In the genomic region with DNA sequence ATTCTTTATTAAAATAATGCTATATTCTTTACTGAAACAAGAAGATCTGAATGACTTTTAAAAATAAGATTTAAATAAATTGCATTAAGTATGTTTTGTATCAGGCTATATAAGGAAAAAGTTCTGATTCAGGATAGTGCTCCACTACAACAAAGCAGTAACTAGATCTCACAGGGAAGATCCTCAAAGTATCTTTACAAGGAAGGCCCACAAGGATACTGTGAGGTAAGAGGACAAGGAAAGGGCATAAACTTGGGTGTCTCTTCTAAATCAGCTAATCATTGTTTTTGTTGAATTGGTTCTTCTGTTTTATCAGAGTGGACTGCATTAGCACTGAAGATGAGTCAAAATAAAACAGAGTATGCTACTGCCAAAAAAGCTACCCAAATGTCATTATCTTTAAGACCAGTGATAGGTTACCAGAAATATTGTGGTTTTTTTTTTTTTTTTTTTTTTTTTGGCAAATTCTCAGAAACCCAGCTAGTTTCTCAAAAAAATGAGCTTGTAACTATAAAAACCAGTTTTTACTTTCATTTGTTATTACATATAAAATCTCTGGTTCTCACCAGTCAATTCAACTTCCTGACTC, we compare ENCODE assay signal across 18 cellular contexts.
DNase-seq lines count a peak whose midpoint lies in the region; ATAC-seq and TF ChIP-seq lines count a peak whose summit lies in the region.
"Had no signal": no experiment of that assay in that cellular context is flagged by ENCODE, and none has a peak within 500 bp of the region (broad histone marks: within the 10 kb centered on the region; RNA-seq: fewer than 3 reads in every experiment).

No MANE protein-coding gene starts in this region.

- no peaks in the 10 kb centered on the region for H3K27me3 Mint-ChIP-seq in stimulated activated naive CD8-positive, alpha-beta T cell treated with anti-CD3 and anti-CD28 coated beads, Interleukin-15, amount 100 ng/mL, for 72 hours
- H3K27me3 Mint-ChIP-seq: activated CD4-positive, alpha-beta memory T cell treated with anti-CD3 and anti-CD28 coated beads, Interleukin-2, amount 10 ng/mL, durations not matched to agents 7 days and 5 days; IgD-negative memory B cell had no signal

- no peaks in the 10 kb centered on the region for H3K36me3 ChIP-seq in body of pancreas (replicated peaks in 1 of 2; ENCODE audit: insufficient read depth in 1 of 2, low read depth in 2 of 2)
- H3K36me3 ChIP-seq: SJSA1 had no signal

- no peak overlapping the region for H3K27ac Mint-ChIP-seq in stimulated activated naive CD8-positive, alpha-beta T cell treated with anti-CD3 and anti-CD28 coated beads, Interleukin-15, amount 100 ng/mL, for 72 hours
- H3K27ac Mint-ChIP-seq: activated CD4-positive, alpha-beta memory T cell treated with anti-CD3 and anti-CD28 coated beads, Interleukin-2, amount 10 ng/mL, durations not matched to agents 7 days and 5 days; activated T-helper 2 cell treated with anti-CD3 and anti-CD28 coated beads, Interferon-gamma antibody, Interleukin-2, Interleukin-4, amounts not matched to agents 10 μg/mL and 5 μg/mL and 100 μg/mL, durations not matched to agents 14 hours and 24 hours and 36 hours; endodermal cell; IgD-negative memory B cell had no signal

- no peaks in the 10 kb centered on the region for H3K9me3 ChIP-seq in body of pancreas
- H3K9me3 ChIP-seq: SJSA1 had no signal

- peak; percentile 79 for ATAC-seq in stimulated activated naive CD8-positive, alpha-beta T cell treated with anti-CD3 and anti-CD28 coated beads, Interleukin-15, amount 100 ng/mL, for 72 hours
- no peak for ATAC-seq in stimulated activated naive CD8-positive, alpha-beta T cell treated with anti-CD3 and anti-CD28 coated beads, Interleukin-15, Interleukin-2, amounts not matched to agents 100 U/mL and 50 U/mL, for 24 hours
- ATAC-seq in GM21423 (IDR thresholded peaks at IDR 0.05; ENCODE audit: unreplicated experiment) (no peak), body of pancreas (no peak)

- H3K27me3 ChIP-seq in body of pancreas: no peaks in the 10 kb centered on the region
- H3K27me3 ChIP-seq: SJSA1 had no signal

- H3K4me1 ChIP-seq in body of pancreas: no peaks in the 10 kb centered on the region
- H3K4me1 ChIP-seq: SJSA1 had no signal

- no peak for DNase-seq in stimulated activated naive CD8-positive, alpha-beta T cell treated with anti-CD3 and anti-CD28 coated beads, Interleukin-15, amount 100 ng/mL, for 72 hours
- DNase-seq in stimulated activated naive CD8-positive, alpha-beta T cell treated with anti-CD3 and anti-CD28 coated beads, Interleukin-15, Interleukin-2, amounts not matched to agents 100 U/mL and 50 U/mL, for 24 hours: no peak
- DNase-seq in RPMI7951 (ENCODE audit: low read depth) (peak; percentile 4), fibroblast of mammary gland (ENCODE audit: low read depth) (peak; percentile 39), body of pancreas (no peak), NCI-H1105 (lab: John Stamatoyannopoulos, UW) (no peak), amniotic stem cell (lab: John Stamatoyannopoulos, UW) (no peak)
- DNase-seq: activated CD4-positive, alpha-beta memory T cell treated with anti-CD3 and anti-CD28 coated beads, Interleukin-2, amount 10 ng/mL, durations not matched to agents 7 days and 5 days; endodermal cell; NCI-H2029 treated with DMSO at 0.1 percent for 48 hours; NCI-H69; occipital lobe; right cardiac atrium; substantia nigra had no signal

- no peak overlapping the region for H3K27ac ChIP-seq in body of pancreas
- H3K27ac ChIP-seq: SJSA1 had no signal

- peak overlapping the region in 1 of 2 donors; percentile 21 for H3K4me3 Mint-ChIP-seq in stimulated activated naive CD8-positive, alpha-beta T cell treated with anti-CD3 and anti-CD28 coated beads, Interleukin-15, amount 100 ng/mL, for 72 hours
- H3K4me3 Mint-ChIP-seq: activated CD4-positive, alpha-beta memory T cell treated with anti-CD3 and anti-CD28 coated beads, Interleukin-2, amount 10 ng/mL, durations not matched to agents 7 days and 5 days; endodermal cell; IgD-negative memory B cell had no signal

- H3K4me3 ChIP-seq in fibroblast of mammary gland (ENCODE audit: control insufficient read depth, low read depth, low read length): no peak overlapping the region
- no peak overlapping the region for H3K4me3 ChIP-seq in body of pancreas
- H3K4me3 ChIP-seq: SJSA1 had no signal

- TF ChIP-seq POLR2A in body of pancreas (IDR thresholded peaks at IDR 0.05): no peak

- peaks cover 33% of the 10 kb centered on the region for H3K4me1 Mint-ChIP-seq in stimulated activated naive CD8-positive, alpha-beta T cell treated with anti-CD3 and anti-CD28 coated beads, Interleukin-15, amount 100 ng/mL, for 72 hours

- intact Hi-C loops in body of pancreas (cut with DNase I): no loop called here

- H3K9me3 Mint-ChIP-seq in stimulated activated naive CD8-positive, alpha-beta T cell treated with anti-CD3 and anti-CD28 coated beads, Interleukin-15, amount 100 ng/mL, for 72 hours: no peaks in the 10 kb centered on the region
- H3K9me3 Mint-ChIP-seq: activated CD4-positive, alpha-beta memory T cell treated with anti-CD3 and anti-CD28 coated beads, Interleukin-2, amount 10 ng/mL, durations not matched to agents 7 days and 5 days; activated T-helper 2 cell treated with anti-CD3 and anti-CD28 coated beads, Interferon-gamma antibody, Interleukin-2, Interleukin-4, amounts not matched to agents 10 μg/mL and 5 μg/mL and 100 μg/mL, durations not matched to agents 14 hours and 24 hours and 36 hours; endodermal cell; IgD-negative memory B cell had no signal

- TF ChIP-seq CTCF in fibroblast of mammary gland (conservative IDR thresholded peaks at IDR 0.05; ENCODE audit: control insufficient read depth, insufficient read depth, low read depth, low read length) (no peak), body of pancreas (IDR thresholded peaks at IDR 0.05) (no peak)

Comparison
In these comparisons a context has a peak if more than half of its experiments do, and no peak if none do; other contexts are left out.
1. DNase-seq: peak in RPMI7951 (single experiment) and fibroblast of mammary gland (single experiment); none in stimulated activated naive CD8-positive, alpha-beta T cell treated with anti-CD3 and anti-CD28 coated beads, Interleukin-15, amount 100 ng/mL, for 72 hours (0 of 2), stimulated activated naive CD8-positive, alpha-beta T cell treated with anti-CD3 and anti-CD28 coated beads, Interleukin-15, Interleukin-2, amounts not matched to agents 100 U/mL and 50 U/mL, for 24 hours (single experiment), body of pancreas (0 of 4), NCI-H1105 (single experiment) and amniotic stem cell (single experiment).